22 cellular contexts compared by ENCODE assay signal in genomic region chr3:86930831-86931230, GRCh38.
A peak's percentile ranks its signal among the peaks of the same experiment; 100 is the strongest.
DNase-seq lines count a peak whose midpoint lies in the region; ATAC-seq and TF ChIP-seq lines count a peak whose summit lies in the region.
"Had no signal": no experiment of that assay in that cellular context is flagged by ENCODE, and none has a peak within 500 bp of the region (broad histone marks: within the 10 kb centered on the region; RNA-seq: fewer than 3 reads in every experiment).

No MANE protein-coding gene starts in this region.

- no peaks in the 10 kb centered on the region for H3F3A ChIP-seq in PC-9 (ENCODE audit: insufficient read depth, low read depth)

- ATAC-seq in HG03045 (IDR thresholded peaks at IDR 0.05; ENCODE audit: unreplicated experiment) = no peak
- ATAC-seq in HG03565 (IDR thresholded peaks at IDR 0.05; ENCODE audit: unreplicated experiment) = no peak
- ATAC-seq: HCT116, Panc1, T-cell had no signal

- H3K27me3 ChIP-seq in PC-9 (ENCODE audit: insufficient read depth, low read depth) = no peaks in the 10 kb centered on the region

- no peaks in the 10 kb centered on the region for H4K20me1 ChIP-seq in PC-9 (ENCODE audit: insufficient read depth)

- peak overlapping the region; percentile 41 for H2AFZ ChIP-seq in PC-9

- no TSS peak for BruUV-seq in PC-9 (replicated peaks; lab: Mats Ljungman, UMichigan)

- H3K4me3 ChIP-seq in PC-9 = no peak overlapping the region

- H3K9me3 ChIP-seq in PC-9 (ENCODE audit: insufficient read depth, low read depth) = no peaks in the 10 kb centered on the region
- H3K9me3 ChIP-seq: BE2C had no signal

- no peaks in the 10 kb centered on the region for H3K36me3 ChIP-seq in PC-9 (ENCODE audit: low read depth)
- H3K36me3 ChIP-seq: BE2C had no signal

- no peak overlapping the region for H3K4me2 ChIP-seq in PC-9
- H3K4me2 ChIP-seq: KMS-11 had no signal

- TF ChIP-seq CTCF in PC-9 (conservative IDR thresholded peaks at IDR 0.05) = no peak

- H3K79me2 ChIP-seq in PC-9 (ENCODE audit: low read depth) = no peaks in the 10 kb centered on the region

- CTCF ChIA-PET in PC-9 (lab: Charles Lee) = no interaction called here

- DNase-seq in GM03348 (ENCODE audit: low spot score) (peak; percentile 8), PC-9 (no peak), iris pigment epithelial cell (ENCODE audit: low read depth) (peak; percentile 51), NCI-H146 (lab: John Stamatoyannopoulos, UW) (no peak)
- DNase-seq in stimulated activated CD4-positive, alpha-beta T cell treated with anti-CD3 and anti-CD28 coated beads, Interleukin-15, amount 100 ng/mL, for 24 hours = no peak
- DNase-seq: BE2C; CD8-positive, alpha-beta memory T cell; DMS 273 treated with DMSO at 0.1 percent for 48 hours; DMS79; MM.1S; NCI-H1694; NCI-H2029 treated with DMSO at 0.1 percent for 48 hours; NCI-H446 treated with DMSO at 0.1 percent for 48 hours; NCI-H526; SHP77; T-cell had no signal

- 0 out of 2 replicates have a peak, but pooled peaks cover 6% of the 10 kb centered on the region for H3K9me2 ChIP-seq in PC-9 (ENCODE audit: insufficient read depth)

- no peak overlapping the region for H3K27ac ChIP-seq in PC-9
- H3K27ac ChIP-seq: KMS-11, RWPE1 had no signal

- intact Hi-C loops in PC-9 (cut with micrococcal nuclease; ENCODE audit: unreplicated experiment) = no loop called here

- no peaks in the 10 kb centered on the region for H3K4me1 ChIP-seq in PC-9 (replicated peaks; ENCODE audit: insufficient read depth)
- H3K4me1 ChIP-seq: BE2C had no signal

- POLR2A ChIA-PET in PC-9 (lab: Charles Lee; ENCODE audit: unreplicated experiment) = no interaction called here

Comparison
In these comparisons a context has a peak if more than half of its experiments do, and no peak if none do; other contexts are left out.
1. DNase-seq: peak in GM03348 (single experiment) and iris pigment epithelial cell (single experiment); none in PC-9 (0 of 2), stimulated activated CD4-positive, alpha-beta T cell treated with anti-CD3 and anti-CD28 coated beads, Interleukin-15, amount 100 ng/mL, for 24 hours (single experiment) and NCI-H146 (single experiment).